Comparison of ENCODE assay signal across 30 cellular contexts in genomic region chr1:173628888-173629287, GRCh38. TPM values are rescaled to one million over a fixed set of nuclear protein-coding genes. Genes with fewer than 3 reads are reported as not detected.
DNase-seq lines count a peak whose midpoint lies in the region; ATAC-seq and TF ChIP-seq lines count a peak whose summit lies in the region.
"Had no signal": no experiment of that assay in that cellular context is flagged by ENCODE, and none has a peak within 500 bp of the region (broad histone marks: within the 10 kb centered on the region; RNA-seq: fewer than 3 reads in every experiment).

No MANE protein-coding gene starts in this region.

- H2BK5ac ChIP-seq in mesendoderm (ENCODE audit: low read length), result no peak overlapping the region

- WGBS in mesendoderm (ENCODE audit: extremely low coverage, insufficient coverage, low lambda C conversion rate), result no CpG with 5 or more reads among the region's 3 CpGs
- 89 to 90% methylated on average over 3 of the region's 3 CpGs for WGBS in tibial nerve, 2 donors

- no peak for TF ChIP-seq EP300 in tibial nerve (IDR thresholded peaks at IDR 0.05)

- no peaks in the 10 kb centered on the region for H3K4me1 Mint-ChIP-seq in activated naive CD4-positive, alpha-beta T cell treated with anti-CD3 and anti-CD28 coated beads for 36 hours (ENCODE audit: low read depth)
- H3K4me1 Mint-ChIP-seq: nephron had no signal

- TF ChIP-seq POLR2A in tibial nerve (IDR thresholded peaks at IDR 0.05), result no peak

- no peak overlapping the region for H3K4me3 Mint-ChIP-seq in activated naive CD4-positive, alpha-beta T cell treated with anti-CD3 and anti-CD28 coated beads for 36 hours
- H3K4me3 Mint-ChIP-seq: dendritic cell treated with granulocyte-macrophage colony-stimulating factor and Interleukin-4, amounts not matched to agents 40 ng/mL and 50 ng/mL, for 4 days; nephron; T-helper 1 cell treated with Interleukin-12 subunit alpha and Interleukin-12 subunit beta and Interleukin-4 antibody, amounts not matched to agents 30 μg/mL and 1 μg/mL, for 36 hours had no signal

- H3K9me3 ChIP-seq in tibial nerve, result no peaks in the 10 kb centered on the region
- H3K9me3 ChIP-seq: SJCRH30, upper lobe of left lung had no signal

- no peaks in the 10 kb centered on the region for H3K4me1 ChIP-seq in mesendoderm (ENCODE audit: control insufficient read depth, low read depth, low read length)
- no peaks in the 10 kb centered on the region for H3K4me1 ChIP-seq in tibial nerve
- H3K4me1 ChIP-seq: SJCRH30, upper lobe of left lung had no signal

- H3K27me3 Mint-ChIP-seq in activated naive CD4-positive, alpha-beta T cell treated with anti-CD3 and anti-CD28 coated beads for 36 hours (ENCODE audit: low read depth), result no peaks in the 10 kb centered on the region
- H3K27me3 Mint-ChIP-seq: dendritic cell treated with granulocyte-macrophage colony-stimulating factor and Interleukin-4, amounts not matched to agents 40 ng/mL and 50 ng/mL, for 4 days had no signal

- H3K18ac ChIP-seq in mesendoderm (ENCODE audit: low read length), result no peak overlapping the region

- H2BK120ac ChIP-seq in mesendoderm (ENCODE audit: low read depth, low read length), result no peak overlapping the region

- H3K27me3 ChIP-seq in mesendoderm (ENCODE audit: insufficient read depth, low read length, poor library complexity) (no peaks in the 10 kb centered on the region), tibial nerve (no peaks in the 10 kb centered on the region)
- H3K27me3 ChIP-seq: SJCRH30, upper lobe of left lung had no signal

- no peak for TF ChIP-seq CTCF in tibial nerve (IDR thresholded peaks at IDR 0.05)

- H3K79me1 ChIP-seq in mesendoderm (ENCODE audit: low read length), result no peaks in the 10 kb centered on the region

- intact Hi-C loops in activated naive CD4-positive, alpha-beta T cell treated with anti-CD3 and anti-CD28 coated beads for 36 hours (cut with micrococcal nuclease), result loop anchor here (2.0 kb wide), 1 partner anchor 198 kb away; no protein-coding TSS in a partner anchor

- H3K4me2 ChIP-seq in mesendoderm (ENCODE audit: low read length), result no peak overlapping the region

- no peak overlapping the region for H3K4ac ChIP-seq in mesendoderm (ENCODE audit: low read depth, low read length)

- H3K56ac ChIP-seq in mesendoderm (ENCODE audit: low read length), result no peak overlapping the region

- no peaks in the 10 kb centered on the region for H3K36me3 Mint-ChIP-seq in activated naive CD4-positive, alpha-beta T cell treated with anti-CD3 and anti-CD28 coated beads for 36 hours (ENCODE audit: low read depth)
- H3K36me3 Mint-ChIP-seq in activated naive CD4-positive, alpha-beta T cell treated with anti-CD3 and anti-CD28 coated beads, Interleukin-2, amount 50 U/mL, for 72 hours, result no peaks in the 10 kb centered on the region

- no peaks in the 10 kb centered on the region for H3K79me2 ChIP-seq in mesendoderm (ENCODE audit: control insufficient read depth, insufficient read depth, low read length)

- H3K27ac Mint-ChIP-seq in activated naive CD4-positive, alpha-beta T cell treated with anti-CD3 and anti-CD28 coated beads for 36 hours, result no peak overlapping the region
- no peak overlapping the region for H3K27ac Mint-ChIP-seq in activated naive CD4-positive, alpha-beta T cell treated with anti-CD3 and anti-CD28 coated beads, Interleukin-2, amount 50 U/mL, for 72 hours
- H3K27ac Mint-ChIP-seq: dendritic cell treated with granulocyte-macrophage colony-stimulating factor and Interleukin-4, amounts not matched to agents 40 ng/mL and 50 ng/mL, for 4 days; nephron; T-helper 1 cell treated with Interleukin-12 subunit alpha and Interleukin-12 subunit beta and Interleukin-4 antibody, amounts not matched to agents 30 μg/mL and 1 μg/mL, for 36 hours had no signal

- DNase-seq in activated naive CD4-positive, alpha-beta T cell treated with anti-CD3 and anti-CD28 coated beads for 36 hours, result peak; percentile 27
- DNase-seq in activated naive CD4-positive, alpha-beta T cell treated with anti-CD3 and anti-CD28 coated beads, Interleukin-2, amount 50 U/mL, for 72 hours (ENCODE audit: low spot score in 2 of 2), result no peak
- peak; percentile 19 for DNase-seq in M059J (ENCODE audit: low read depth)
- DNase-seq in dermis blood vessel endothelial cell, result peak; percentile 3
- DNase-seq in mesendoderm, result peak; percentile 26
- no peak for DNase-seq in stimulated activated CD4-positive, alpha-beta T cell treated with anti-CD3 and anti-CD28 coated beads, Interleukin-2, amount 100 ng/mL, for 48 hours
- DNase-seq in HT-29 (ENCODE audit: low spot score), result no peak
- DNase-seq in tibial nerve (ENCODE audit: low spot score in 2 of 2), result no peak
- DNase-seq: ACHN; activated CD4-positive, alpha-beta T cell treated with anti-CD3 and anti-CD28 coated beads for 48 hours; activated CD8-positive, alpha-beta memory T cell treated with anti-CD3 and anti-CD28 coated beads, Interleukin-2, amount 50 U/mL, for 48 hours; activated effector memory CD4-positive, alpha-beta T cell treated with Interleukin-2 at 50 U/mL for 16 hours; C1 segment of cervical spinal cord; hippocampal formation; KBM-7; NCI-H1048; NCI-H187; NCI-H748 treated with DMSO at 0.1 percent for 48 hours; posterior cingulate gyrus; SJCRH30; upper lobe of left lung had no signal

- H2AK5ac ChIP-seq in mesendoderm (ENCODE audit: low read length), result no peak overlapping the region

- CTCF ChIA-PET in activated naive CD4-positive, alpha-beta T cell treated with anti-CD3 and anti-CD28 coated beads for 36 hours (lab: Charles Lee), result interaction anchor here (0.7 to 2.1 kb wide), 2 partner anchors 199 to 379 kb away, joined by 3 to 6 read pairs; no protein-coding TSS in a partner anchor

- H3K23ac ChIP-seq in mesendoderm (ENCODE audit: low read length), result no peak overlapping the region

- H3K9me3 Mint-ChIP-seq in activated naive CD4-positive, alpha-beta T cell treated with anti-CD3 and anti-CD28 coated beads for 36 hours, result no peaks in the 10 kb centered on the region
- no peaks in the 10 kb centered on the region for H3K9me3 Mint-ChIP-seq in activated naive CD4-positive, alpha-beta T cell treated with anti-CD3 and anti-CD28 coated beads, Interleukin-2, amount 50 U/mL, for 72 hours
- H3K9me3 Mint-ChIP-seq: T-helper 1 cell treated with Interleukin-12 subunit alpha and Interleukin-12 subunit beta and Interleukin-4 antibody, amounts not matched to agents 30 μg/mL and 1 μg/mL, for 36 hours had no signal

- no peak overlapping the region for H3K27ac ChIP-seq in mesendoderm (ENCODE audit: low read depth, low read length)
- H3K27ac ChIP-seq in tibial nerve, result no peak overlapping the region
- H3K27ac ChIP-seq: SJCRH30, upper lobe of left lung had no signal

- H3K9ac ChIP-seq in mesendoderm (ENCODE audit: low read length), result no peak overlapping the region

- H3K4me3 ChIP-seq in mesendoderm (ENCODE audit: low read length), result no peak overlapping the region
- no peak overlapping the region for H3K4me3 ChIP-seq in tibial nerve
- H3K4me3 ChIP-seq: SJCRH30, upper lobe of left lung had no signal

- ATAC-seq in activated naive CD4-positive, alpha-beta T cell treated with anti-CD3 and anti-CD28 coated beads, Interleukin-2, amount 50 U/mL, for 72 hours, result no peak

- no peaks in the 10 kb centered on the region for H3K36me3 ChIP-seq in mesendoderm (ENCODE audit: control insufficient read depth, insufficient read depth, low read length)
- H3K36me3 ChIP-seq in tibial nerve, result no peaks in the 10 kb centered on the region
- H3K36me3 ChIP-seq: SJCRH30, upper lobe of left lung had no signal

- H2BK15ac ChIP-seq in mesendoderm (replicated peaks; ENCODE audit: low read depth), result no peak overlapping the region

- H4K8ac ChIP-seq in mesendoderm (ENCODE audit: low read depth, low read length), result no peak overlapping the region

- no peak overlapping the region for H4K5ac ChIP-seq in mesendoderm (ENCODE audit: low read length)

RNA-seq across cellular contexts. Expression of gene TEX50, which starts 6.2 kb away (rescaled TPM):
- total RNA-seq in activated naive CD4-positive, alpha-beta T cell treated with anti-CD3 and anti-CD28 coated beads for 36 hours, result not detected
- total RNA-seq in activated naive CD4-positive, alpha-beta T cell treated with anti-CD3 and anti-CD28 coated beads, Interleukin-2, amount 50 U/mL, for 72 hours, result not detected
- total RNA-seq in M059J (2014; rRNA removed; shearing (Covaris generic)), result not detected in 2 replicates
- total RNA-seq in dermis blood vessel endothelial cell, result not detected in 2 replicates
- polyA plus RNA-seq in mesendoderm (2013, experiment 1 of 2), result not detected
- not detected for polyA plus RNA-seq in mesendoderm (2013, experiment 2 of 2)
- not detected in 2 replicates for total RNA-seq in HT-29 (2014; rRNA removed; shearing (Covaris generic))
- total RNA-seq in tibial nerve, result not detected
- total RNA-seq: endothelial cell of umbilical vein, frontal cortex, H4, liver, mononuclear cell, SJCRH30, upper lobe of left lung had no signal
- polyA plus RNA-seq: adipose tissue, endothelial cell of umbilical vein, liver had no signal

RNA-seq across cellular contexts. Expression of gene SLC9C2, which starts 26.0 kb away (rescaled TPM):
- not detected for total RNA-seq in activated naive CD4-positive, alpha-beta T cell treated with anti-CD3 and anti-CD28 coated beads for 36 hours
- not detected for total RNA-seq in activated naive CD4-positive, alpha-beta T cell treated with anti-CD3 and anti-CD28 coated beads, Interleukin-2, amount 50 U/mL, for 72 hours
- not detected in 2 replicates for total RNA-seq in M059J (2014; rRNA removed; shearing (Covaris generic))
- total RNA-seq in dermis blood vessel endothelial cell (not detected in 2 replicates), tibial nerve (under 1 TPM in 1 of 4 donors, not detected in 3; 0.21 TPM)
- not detected for polyA plus RNA-seq in mesendoderm (2013, experiment 1 of 2)
- polyA plus RNA-seq in mesendoderm (2013, experiment 2 of 2), result not detected
- not detected in 2 replicates for total RNA-seq in HT-29 (2014; rRNA removed; shearing (Covaris generic))
- total RNA-seq: H4, liver, mononuclear cell, SJCRH30 had no signal
- polyA plus RNA-seq: endothelial cell of umbilical vein, liver had no signal

RNA-seq across cellular contexts. Expression of gene ANKRD45, which starts 40.8 kb away (rescaled TPM):
- total RNA-seq in activated naive CD4-positive, alpha-beta T cell treated with anti-CD3 and anti-CD28 coated beads for 36 hours, result not detected
- total RNA-seq in activated naive CD4-positive, alpha-beta T cell treated with anti-CD3 and anti-CD28 coated beads, Interleukin-2, amount 50 U/mL, for 72 hours, result not detected
- 1.2 and 3.2 TPM in 2 replicates for total RNA-seq in M059J (2014; rRNA removed; shearing (Covaris generic))
- total RNA-seq in dermis blood vessel endothelial cell (0.05 and 0.17 TPM in 2 replicates), tibial nerve (1 to 10 TPM in 2 of 4 donors, under 1 TPM in 1, not detected in 1; 0.44 to 1.8 (median 1.7) TPM)
- polyA plus RNA-seq in mesendoderm (2013, experiment 1 of 2), result 1.0 TPM
- 0.92 TPM for polyA plus RNA-seq in mesendoderm (2013, experiment 2 of 2)
- total RNA-seq in HT-29 (2014; rRNA removed; shearing (Covaris generic)), result 0.47 and 0.58 TPM in 2 replicates
- total RNA-seq: liver, SJCRH30 had no signal
- polyA plus RNA-seq: liver had no signal

Comparison
In these comparisons a context has a peak if more than half of its experiments do, and no peak if none do; other contexts are left out.
1. DNase-seq: peak in activated naive CD4-positive, alpha-beta T cell treated with anti-CD3 and anti-CD28 coated beads for 36 hours (single experiment), M059J (single experiment), dermis blood vessel endothelial cell (single experiment) and mesendoderm (single experiment); none in activated naive CD4-positive, alpha-beta T cell treated with anti-CD3 and anti-CD28 coated beads, Interleukin-2, amount 50 U/mL, for 72 hours (0 of 2), stimulated activated CD4-positive, alpha-beta T cell treated with anti-CD3 and anti-CD28 coated beads, Interleukin-2, amount 100 ng/mL, for 48 hours (0 of 2), HT-29 (single experiment) and tibial nerve (0 of 2).